In the genomic region with DNA sequence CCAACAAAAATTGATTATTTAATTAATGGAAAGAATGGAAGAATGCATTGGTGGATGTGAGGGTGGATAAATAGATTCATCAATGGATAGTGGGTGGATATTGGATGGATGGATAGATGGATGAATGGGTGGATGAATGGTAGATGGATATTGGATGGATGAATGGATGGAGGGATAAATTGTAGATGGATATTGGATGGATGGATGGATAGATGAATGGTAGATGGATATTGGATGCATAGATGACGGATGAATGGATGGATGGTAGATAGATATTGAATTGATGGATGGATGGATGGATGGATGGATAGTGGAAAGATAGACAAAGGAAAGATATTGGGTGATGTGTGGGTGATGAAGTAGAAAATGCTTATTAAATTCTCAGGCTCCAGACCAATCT, we compare ENCODE assay signal across 25 cellular contexts.
DNase-seq lines count a peak whose midpoint lies in the region; ATAC-seq, FAIRE-seq and TF ChIP-seq lines count a peak whose summit lies in the region.
"Had no signal": no experiment of that assay in that cellular context is flagged by ENCODE, and none has a peak within 500 bp of the region (broad histone marks: within the 10 kb centered on the region; RNA-seq: fewer than 3 reads in every experiment).

No MANE protein-coding gene starts in this region.

- H3K4ac ChIP-seq in IMR-90 (ENCODE audit: low read depth, low read length) (no peak overlapping the region), H1 (replicated peaks; ENCODE audit: insufficient read length, low read depth, low read length) (no peak overlapping the region)

- H2AK5ac ChIP-seq in IMR-90 (ENCODE audit: low read depth, low read length) (no peak overlapping the region), H1 (ENCODE audit: low read depth, low read length) (no peak overlapping the region)

- no peaks in the 10 kb centered on the region for H3K4me1 ChIP-seq in IMR-90 (ENCODE audit: control insufficient read depth, insufficient read depth, low read length)
- no peaks in the 10 kb centered on the region for H3K4me1 ChIP-seq in H1 (replicated peaks in 1 of 4; ENCODE audit: control insufficient read depth in 3 of 4, insufficient read depth in 4 of 4, low read length in 3 of 4)
- H3K4me1 ChIP-seq: BE2C, BLaER1 had no signal

- no peak overlapping the region for H2BK20ac ChIP-seq in IMR-90 (ENCODE audit: low read depth, low read length)
- H2BK20ac ChIP-seq in H1 (ENCODE audit: low read length), result no peak overlapping the region

- H4K20me1 ChIP-seq in IMR-90 (ENCODE audit: insufficient read depth, low read length), result no peaks in the 10 kb centered on the region
- H4K20me1 ChIP-seq in H1 (replicated peaks in 1 of 2; ENCODE audit: control insufficient read depth in 1 of 2, insufficient read depth in 2 of 2, low read length in 2 of 2), result peaks cover 0 to 2% of the 10 kb centered on the region in 2 experiments
- H4K20me1 ChIP-seq: BLaER1 had no signal

- no peaks in the 10 kb centered on the region for H3K79me2 ChIP-seq in H1 (ENCODE audit: control insufficient read depth in 1 of 2, insufficient read depth in 2 of 2, low read length in 2 of 2)

- H4K8ac ChIP-seq in IMR-90 (ENCODE audit: low read depth in 2 of 2, low read length in 2 of 2) (no peak overlapping the region), H1 (ENCODE audit: extremely low read depth, insufficient read depth, low read length) (no peak overlapping the region)

- H4K91ac ChIP-seq in IMR-90 (ENCODE audit: insufficient read depth, low read depth, low read length) (no peak overlapping the region), H1 (replicated peaks; ENCODE audit: insufficient read length, low read length) (no peak overlapping the region)

- H4K5ac ChIP-seq in IMR-90 (ENCODE audit: low read depth, low read length) (no peak overlapping the region), H1 (ENCODE audit: insufficient read length, low read depth, low read length) (no peak overlapping the region)

- peaks cover 4% of the 10 kb centered on the region; the same call in 1 of the 2 replicates for H3K23me2 ChIP-seq in H1 (ENCODE audit: low read depth, low read length)

- H3K27me3 ChIP-seq in IMR-90 (ENCODE audit: control insufficient read depth, insufficient read depth, low read length) (peaks cover 2% of the 10 kb centered on the region; the same call in 1 of the 2 replicates), H1 (replicated peaks in 1 of 4; ENCODE audit: control insufficient read depth in 3 of 4, extremely low read depth in 1 of 4, insufficient read depth in 3 of 4, low read length in 3 of 4) (no peaks in the 10 kb centered on the region)
- H3K27me3 ChIP-seq: BE2C, BLaER1 had no signal

- BruUV-seq in IMR-90 (replicated peaks; lab: Mats Ljungman, UMichigan), result no TSS peak

- FAIRE-seq in H1 (lab: Jason Lieb, UNC), result no peak
- FAIRE-seq: A204.1, GM12878, GM12892, GM18507 had no signal

- H3K23ac ChIP-seq in IMR-90 (ENCODE audit: low read depth, low read length), result no peak overlapping the region
- H3K23ac ChIP-seq in H1 (ENCODE audit: insufficient read length), result no peak overlapping the region

- no peaks in the 10 kb centered on the region for H3K9me3 ChIP-seq in IMR-90 (ENCODE audit: control insufficient read depth, insufficient read depth, low read length)
- H3K9me3 ChIP-seq in H1 (ENCODE audit: insufficient read depth in 2 of 2, low read depth in 1 of 2, low read length in 1 of 2), result peaks cover 0 to 3% of the 10 kb centered on the region in 2 experiments; a peak in 1 of 4 replicates
- H3K9me3 ChIP-seq: BE2C, BLaER1 had no signal

- dilution Hi-C loops in IMR-90 (cut with HindIII; ENCODE audit: low sequenced_read_pairs, unreplicated experiment), result no loop called here

- TF ChIP-seq RAD21 in IMR-90 (IDR thresholded peaks at IDR 0.05; ENCODE audit: low read length) (no peak), H1 (IDR thresholded peaks at IDR 0.05 in 1 of 2, conservative IDR thresholded peaks at IDR 0.05 in 1 of 2; ENCODE audit: low read depth in 2 of 2, low read length in 2 of 2) (no peak)

- WGBS in IMR-90 (ENCODE audit: extremely low coverage in 2 of 2, insufficient read length in 1 of 2), 2 experiments, result 71 to 100% methylated on average over 1 of the region's 1 CpG
- 93 to 100% methylated on average over 1 of the region's 1 CpG for WGBS in H1 (ENCODE audit: extremely low coverage in 1 of 2, insufficient coverage in 1 of 2, insufficient read length in 1 of 2, insufficient replicate concordance in 2 of 2, low coverage in 1 of 2, low lambda C conversion rate in 2 of 2, missing lambda C conversion rate in 1 of 2), 2 experiments

- ATAC-seq in IMR-90 (ENCODE audit: low read depth) (no peak), HG02981 (IDR thresholded peaks at IDR 0.05; ENCODE audit: unreplicated experiment) (no peak)
- ATAC-seq: GM12878 had no signal

- TF ChIP-seq CTCF in IMR-90 (conservative IDR thresholded peaks at IDR 0.05; ENCODE audit: low read depth, low read length) (no peak), H1 (IDR thresholded peaks at IDR 0.05; ENCODE audit: control extremely low read depth in 1 of 3, insufficient read depth in 1 of 3, low read depth in 1 of 3, low read length in 3 of 3) (no peak)

- no peak overlapping the region for H3K4me3 ChIP-seq in IMR-90 (ENCODE audit: insufficient read depth, low read depth, low read length)
- H3K4me3 ChIP-seq in H1 (ENCODE audit: extremely low read depth in 1 of 4, insufficient read depth in 2 of 4, low read depth in 3 of 4, low read length in 4 of 4), result no peak overlapping the region
- H3K4me3 ChIP-seq: BLaER1, GM12878 had no signal

- intact Hi-C loops in IMR-90 (cut with micrococcal nuclease), result no loop called here

- H3K79me1 ChIP-seq in IMR-90 (ENCODE audit: low read depth in 1 of 2, low read length in 2 of 2) (no peaks in the 10 kb centered on the region), H1 (ENCODE audit: low read depth, low read length) (no peaks in the 10 kb centered on the region)

- POLR2A ChIA-PET in IMR-90 (lab: Charles Lee; ENCODE audit: unreplicated experiment), result no interaction called here
- POLR2A ChIA-PET in H1 (lab: Charles Lee; ENCODE audit: partially characterized antibody), result no interaction called here

- H2BK15ac ChIP-seq in IMR-90 (ENCODE audit: low read depth, low read length), result no peak overlapping the region
- no peak overlapping the region for H2BK15ac ChIP-seq in H1 (ENCODE audit: low read length)

- TF ChIP-seq EP300 in H1 (IDR thresholded peaks at IDR 0.05; ENCODE audit: borderline replicate concordance in 1 of 2, low read depth in 2 of 2, low read length in 2 of 2), result no peak

- no peak overlapping the region for H2BK120ac ChIP-seq in IMR-90 (ENCODE audit: low read depth, low read length)
- no peak overlapping the region for H2BK120ac ChIP-seq in H1 (replicated peaks; ENCODE audit: low read depth, low read length)

- in situ Hi-C loops in IMR-90 (cut with MboI; ENCODE audit: low sequenced_read_pairs), result no loop called here

- no peak overlapping the region for H3K18ac ChIP-seq in IMR-90 (ENCODE audit: low read depth, low read length)
- H3K18ac ChIP-seq in H1 (ENCODE audit: extremely low read depth, low read length), result no peak overlapping the region

- H3K27ac ChIP-seq in IMR-90 (ENCODE audit: insufficient read depth, low read length) (no peak overlapping the region), H1 (ENCODE audit: low read depth, low read length) (no peak overlapping the region)
- H3K27ac ChIP-seq: BLaER1 had no signal

- H3K14ac ChIP-seq in IMR-90 (replicated peaks; ENCODE audit: low read depth, low read length), result no peak overlapping the region
- H3K14ac ChIP-seq in H1 (ENCODE audit: insufficient read length), result no peak overlapping the region

- no peak overlapping the region for H3K4me2 ChIP-seq in IMR-90 (ENCODE audit: low read depth, low read length)
- no peak overlapping the region for H3K4me2 ChIP-seq in H1 (ENCODE audit: insufficient read depth in 1 of 2, low read depth in 2 of 2, low read length in 2 of 2)
- H3K4me2 ChIP-seq: BLaER1 had no signal

- no peaks in the 10 kb centered on the region for H3K9me1 ChIP-seq in IMR-90 (ENCODE audit: insufficient read depth, low read length)

- H2AK9ac ChIP-seq in IMR-90 (replicated peaks; ENCODE audit: low read depth, low read length, poor library complexity), result no peak overlapping the region

- TF ChIP-seq POLR2A in IMR-90 (IDR thresholded peaks at IDR 0.05; ENCODE audit: low read depth, low read length) (no peak), H1 (IDR thresholded peaks at IDR 0.05; ENCODE audit: control extremely low read depth in 1 of 2, low read depth in 2 of 2, low read length in 2 of 2) (no peak)

- H3K36me3 ChIP-seq in IMR-90 (ENCODE audit: control insufficient read depth, insufficient read depth, low read length) (no peaks in the 10 kb centered on the region), H1 (ENCODE audit: control insufficient read depth in 2 of 4, insufficient read depth in 4 of 4, low read length in 3 of 4) (no peaks in the 10 kb centered on the region)
- H3K36me3 ChIP-seq: BE2C, BLaER1 had no signal

- H2AFZ ChIP-seq in IMR-90 (replicated peaks; ENCODE audit: low read length, poor library complexity) (no peak overlapping the region), H1 (ENCODE audit: low read length) (no peak overlapping the region)

- H3K9ac ChIP-seq in IMR-90 (ENCODE audit: low read depth, low read length) (no peak overlapping the region), H1 (replicated peaks in 1 of 4; ENCODE audit: extremely low read depth in 1 of 4, low read depth in 3 of 4, low read length in 3 of 4) (no peak overlapping the region)
- H3K9ac ChIP-seq: BLaER1 had no signal

- H2BK12ac ChIP-seq in H1 (ENCODE audit: low read depth, low read length), result no peak overlapping the region

- DNase-seq in IMR-90 (no peak), H1 (ENCODE audit: low read depth in 1 of 2, low spot score in 2 of 2) (no peak), NCI-H1105 (lab: John Stamatoyannopoulos, UW) (no peak), OCI-M1 (lab: John Stamatoyannopoulos, UW) (no peak)
- DNase-seq: 8988T; ACHN; BE2C; C1 segment of cervical spinal cord; CD4-positive, alpha-beta memory T cell; CD4-positive, CD25-positive, alpha-beta regulatory T cell; CD8-positive, alpha-beta memory T cell; COR-L47; DMS 273 treated with DMSO at 0.1 percent for 48 hours; DMS153; DMS53; DMS79; DND-41; EL; GDM1 had no signal

- no peak overlapping the region for H3K56ac ChIP-seq in IMR-90 (ENCODE audit: extremely low read depth, insufficient read depth, low read length)
- H3K56ac ChIP-seq in H1 (replicated peaks; ENCODE audit: insufficient read length, low read depth, low read length), result peak overlapping the region; percentile 97

- CTCF ChIA-PET in IMR-90 (lab: Yijun Ruan, JAX) (no interaction called here), H1 (lab: Charles Lee; ENCODE audit: partially characterized antibody) (interaction anchor here (0.6 to 1.2 kb wide), 3 partner anchors 10 to 222 kb away, joined by 3 to 6 read pairs (median 5); no protein-coding TSS in a partner anchor)

- H2BK5ac ChIP-seq in IMR-90 (ENCODE audit: low read depth, low read length, poor library complexity, severe bottlenecking), result peak overlapping the region; percentile 5
- no peak overlapping the region for H2BK5ac ChIP-seq in H1 (ENCODE audit: low read depth, low read length)

TF ChIP-seq in IMR-90, 13 proteins besides CTCF, POLR2A, EP300 and RAD21:
- no peak for TF ChIP-seq MAFK (IDR thresholded peaks at IDR 0.05; ENCODE audit: low read depth, low read length)
TF ChIP-seq in IMR-90: peak in this region for 0.

TF ChIP-seq in H1, 55 proteins besides CTCF, POLR2A, EP300 and RAD21 (continues in another document):
- no peak for TF ChIP-seq KDM4A (IDR thresholded peaks at IDR 0.05; ENCODE audit: low read depth, low read length, severe bottlenecking)
- no peak for TF ChIP-seq SIRT6 (IDR thresholded peaks at IDR 0.05; ENCODE audit: low read length)
